1 cellular context compared by ENCODE assay signal in the genomic region with DNA sequence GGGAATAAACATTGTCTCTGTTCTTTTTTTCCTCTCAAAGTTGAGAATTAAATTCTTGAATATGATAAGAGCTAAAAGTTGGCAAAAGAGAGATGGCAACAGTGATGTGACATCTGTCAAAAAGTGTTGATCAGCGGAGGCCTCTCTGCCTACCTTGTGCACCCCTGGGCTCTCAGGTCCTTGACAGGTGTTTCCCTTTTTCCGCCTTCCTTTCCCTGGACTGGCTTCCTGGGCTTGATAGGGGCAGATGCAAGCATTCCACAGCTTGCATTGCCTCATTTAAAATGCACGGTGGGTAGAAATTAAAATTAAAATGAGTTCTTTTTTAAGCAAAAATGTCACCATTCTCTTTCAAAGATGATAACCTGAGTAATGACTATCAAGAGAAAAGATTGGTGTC.
TF ChIP-seq lines count a peak whose summit lies in the region.

No MANE protein-coding gene starts in this region.

TF ChIP-seq in GM23338, 12 proteins besides CTCF, POLR2A, EP300 and RAD21 (continued from another document):
- TF ChIP-seq STAT1 (IDR thresholded peaks at IDR 0.05; ENCODE audit: unreplicated experiment) (no peak), EZH2 (IDR thresholded peaks at IDR 0.05; ENCODE audit: low read depth, unreplicated experiment) (no peak), ETS1 (IDR thresholded peaks at IDR 0.05) (no peak)
- TF ChIP-seq, protein P1, sequence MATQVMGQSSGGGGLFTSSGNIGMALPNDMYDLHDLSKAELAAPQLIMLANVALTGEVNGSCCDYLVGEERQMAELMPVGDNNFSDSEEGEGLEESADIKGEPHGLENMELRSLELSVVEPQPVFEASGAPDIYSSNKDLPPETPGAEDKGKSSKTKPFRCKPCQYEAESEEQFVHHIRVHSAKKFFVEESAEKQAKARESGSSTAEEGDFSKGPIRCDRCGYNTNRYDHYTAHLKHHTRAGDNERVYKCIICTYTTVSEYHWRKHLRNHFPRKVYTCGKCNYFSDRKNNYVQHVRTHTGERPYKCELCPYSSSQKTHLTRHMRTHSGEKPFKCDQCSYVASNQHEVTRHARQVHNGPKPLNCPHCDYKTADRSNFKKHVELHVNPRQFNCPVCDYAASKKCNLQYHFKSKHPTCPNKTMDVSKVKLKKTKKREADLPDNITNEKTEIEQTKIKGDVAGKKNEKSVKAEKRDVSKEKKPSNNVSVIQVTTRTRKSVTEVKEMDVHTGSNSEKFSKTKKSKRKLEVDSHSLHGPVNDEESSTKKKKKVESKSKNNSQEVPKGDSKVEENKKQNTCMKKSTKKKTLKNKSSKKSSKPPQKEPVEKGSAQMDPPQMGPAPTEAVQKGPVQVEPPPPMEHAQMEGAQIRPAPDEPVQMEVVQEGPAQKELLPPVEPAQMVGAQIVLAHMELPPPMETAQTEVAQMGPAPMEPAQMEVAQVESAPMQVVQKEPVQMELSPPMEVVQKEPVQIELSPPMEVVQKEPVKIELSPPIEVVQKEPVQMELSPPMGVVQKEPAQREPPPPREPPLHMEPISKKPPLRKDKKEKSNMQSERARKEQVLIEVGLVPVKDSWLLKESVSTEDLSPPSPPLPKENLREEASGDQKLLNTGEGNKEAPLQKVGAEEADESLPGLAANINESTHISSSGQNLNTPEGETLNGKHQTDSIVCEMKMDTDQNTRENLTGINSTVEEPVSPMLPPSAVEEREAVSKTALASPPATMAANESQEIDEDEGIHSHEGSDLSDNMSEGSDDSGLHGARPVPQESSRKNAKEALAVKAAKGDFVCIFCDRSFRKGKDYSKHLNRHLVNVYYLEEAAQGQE (IDR thresholded peaks at IDR 0.05; ENCODE audit: unreplicated experiment) = no peak
TF ChIP-seq in GM23338: peak in this region for 0.
